16 cellular contexts compared by ENCODE assay signal in genomic region chr5:146223179-146223578, GRCh38. TPM values are rescaled to one million over a fixed set of nuclear protein-coding genes. Genes with fewer than 3 reads are reported as not detected.
DNase-seq lines count a peak whose midpoint lies in the region; ATAC-seq, FAIRE-seq and TF ChIP-seq lines count a peak whose summit lies in the region.
"Had no signal": no experiment of that assay in that cellular context is flagged by ENCODE, and none has a peak within 500 bp of the region (broad histone marks: within the 10 kb centered on the region; RNA-seq: fewer than 3 reads in every experiment).

No MANE protein-coding gene starts in this region.

- CTCF ChIA-PET in HepG2 (lab: Yijun Ruan, JAX; ENCODE audit: low intra/inter-chr PET ratio, low total read pairs) (no interaction called here), PC-3 (lab: Charles Lee) (no interaction called here)

- TF ChIP-seq EP300 in HepG2 (IDR thresholded peaks at IDR 0.05; ENCODE audit: low read depth in 2 of 2, low read length in 2 of 2) (no peak), HepG2 (CRISPR knock-in tag; IDR thresholded peaks at IDR 0.05; ENCODE audit: borderline replicate concordance) (no peak)

- BruUV-seq in HepG2 (replicated peaks; lab: Mats Ljungman, UMichigan) (no TSS peak), PC-3 (replicated peaks; lab: Mats Ljungman, UMichigan) (no TSS peak)

- H3K9me3 Mint-ChIP-seq in endothelial cell (ENCODE audit: unreplicated experiment), result no peaks in the 10 kb centered on the region
- H3K9me3 Mint-ChIP-seq: CD4-positive, alpha-beta T cell; HFFc6 had no signal

- H3K4me3 Mint-ChIP-seq in endothelial cell (ENCODE audit: unreplicated experiment), result no peak overlapping the region
- H3K4me3 Mint-ChIP-seq: B cell; CD4-positive, alpha-beta T cell; HFFc6 had no signal

- H3K27ac ChIP-seq in HepG2 (ENCODE audit: extremely low read length, insufficient read depth, low read length) (no peak overlapping the region), right lobe of liver (no peak overlapping the region), SK-N-MC (peak overlapping the region; percentile 37; the same call in 1 of the 2 replicates), aorta (ENCODE audit: low read depth in 1 of 2, low read length in 2 of 2) (no peak overlapping the region), PC-3 (ENCODE audit: low read length) (no peak overlapping the region)

- no peak overlapping the region for H3K4me3 ChIP-seq in HepG2 (replicated peaks in 1 of 3; ENCODE audit: insufficient read depth in 1 of 3, low read depth in 2 of 3, low read length in 3 of 3)
- no peak overlapping the region for H3K4me3 ChIP-seq in right lobe of liver
- no peak overlapping the region for H3K4me3 ChIP-seq in SK-N-MC
- H3K4me3 ChIP-seq in aorta (ENCODE audit: low read length in 2 of 2), result no peak overlapping the region
- no peak overlapping the region for H3K4me3 ChIP-seq in PC-3 (ENCODE audit: low read length)

- no peaks in the 10 kb centered on the region for H3K36me3 Mint-ChIP-seq in endothelial cell (ENCODE audit: low read depth, unreplicated experiment)

- peaks cover 18% of the 10 kb centered on the region for H3K79me2 ChIP-seq in HepG2 (ENCODE audit: insufficient read depth, low read length)
- H3K79me2 ChIP-seq in PC-3 (ENCODE audit: low read length), result peaks cover 27% of the 10 kb centered on the region

- no peak overlapping the region for H2AFZ ChIP-seq in HepG2 (ENCODE audit: low read length)
- H2AFZ ChIP-seq in PC-3 (ENCODE audit: low read length), result no peak overlapping the region

- H3K4me1 ChIP-seq in HepG2 (ENCODE audit: insufficient read depth, low read length) (no peaks in the 10 kb centered on the region), right lobe of liver (peaks cover 0 to 7% (median 0%) of the 10 kb centered on the region in 4 donors), aorta (ENCODE audit: control insufficient read depth in 1 of 2, insufficient read depth in 2 of 2, low read length in 2 of 2) (peaks cover 2% of the 10 kb centered on the region in 2 donors), PC-3 (ENCODE audit: insufficient read depth, low read length) (no peaks in the 10 kb centered on the region)

- no peak for TF ChIP-seq POLR2A in HepG2 (IDR thresholded peaks at IDR 0.05; ENCODE audit: insufficient read depth in 1 of 2, low read depth in 2 of 2, low read length in 2 of 2)
- no peak for TF ChIP-seq POLR2A in right lobe of liver (IDR thresholded peaks at IDR 0.05)

- no peak for ATAC-seq in HepG2
- no peak for ATAC-seq in right lobe of liver
- no peak for ATAC-seq in aorta (ENCODE audit: low FRiP score)
- no peak for ATAC-seq in PC-3

- H3K27me3 Mint-ChIP-seq in endothelial cell (ENCODE audit: unreplicated experiment), result no peaks in the 10 kb centered on the region
- H3K27me3 Mint-ChIP-seq: B cell; CD4-positive, alpha-beta T cell had no signal

- H3F3A ChIP-seq in PC-3 (ENCODE audit: low read length, unreplicated experiment), result no peaks in the 10 kb centered on the region

- DNase-seq in HepG2 (ENCODE audit: low spot score) (no peak), right lobe of liver (no peak), SK-N-MC (ENCODE audit: low read depth, low spot score) (no peak), fibroblast of gingiva (ENCODE audit: low read depth) (peak; percentile 7), aorta (no peak), PC-3 (no peak), endothelial cell (ENCODE audit: low spot score) (no peak)
- DNase-seq: C1 segment of cervical spinal cord; Calu3; CD4-positive, alpha-beta T cell; DMS79; HCEC 1CT; HFFc6 had no signal

- H3K9me2 ChIP-seq in PC-3 (replicated peaks; ENCODE audit: low read length), result no peaks in the 10 kb centered on the region

- no peak overlapping the region for H3K27ac Mint-ChIP-seq in endothelial cell (ENCODE audit: unreplicated experiment)
- H3K27ac Mint-ChIP-seq: B cell; CD4-positive, alpha-beta T cell; HFFc6 had no signal

- intact Hi-C loops in HepG2 (cut with micrococcal nuclease; ENCODE audit: unreplicated experiment) (no loop called here), right lobe of liver (cut with DNase I) (no loop called here), aorta (cut with DNase I) (no loop called here), PC-3 (cut with micrococcal nuclease) (no loop called here)

- TF ChIP-seq CTCF in HepG2 (CRISPR knock-in tag; IDR thresholded peaks at IDR 0.05), result no peak
- TF ChIP-seq CTCF in right lobe of liver (IDR thresholded peaks at IDR 0.05), result no peak
- TF ChIP-seq CTCF in PC-3 (conservative IDR thresholded peaks at IDR 0.05; ENCODE audit: low read depth, low read length), result no peak
- no peak for TF ChIP-seq CTCF in endothelial cell (IDR thresholded peaks at IDR 0.05; ENCODE audit: unreplicated experiment)

- H3K27me3 ChIP-seq in HepG2 (ENCODE audit: control insufficient read depth in 1 of 2, insufficient read depth in 2 of 2, low read length in 2 of 2) (no peaks in the 10 kb centered on the region), right lobe of liver (no peaks in the 10 kb centered on the region), aorta (ENCODE audit: control insufficient read depth in 1 of 2, insufficient read depth in 2 of 2, low read length in 1 of 2) (no peaks in the 10 kb centered on the region), PC-3 (ENCODE audit: low read length) (no peaks in the 10 kb centered on the region)

- H3K4me1 Mint-ChIP-seq in endothelial cell (ENCODE audit: unreplicated experiment), result no peaks in the 10 kb centered on the region

- no peak overlapping the region for H3K4me2 ChIP-seq in HepG2 (ENCODE audit: low read depth, low read length)
- no peak overlapping the region for H3K4me2 ChIP-seq in PC-3 (ENCODE audit: low read length)

- H3K36me3 ChIP-seq in HepG2 (replicated peaks in 1 of 2; ENCODE audit: control insufficient read depth in 1 of 2, insufficient read depth in 2 of 2, low read length in 2 of 2), result peaks cover 13 to 50% of the 10 kb centered on the region in 2 experiments
- H3K36me3 ChIP-seq in right lobe of liver, result no peaks in the 10 kb centered on the region
- peaks cover 66% of the 10 kb centered on the region for H3K36me3 ChIP-seq in SK-N-MC (ENCODE audit: insufficient read depth, low read length)
- no peaks in the 10 kb centered on the region for H3K36me3 ChIP-seq in aorta (ENCODE audit: control insufficient read depth in 1 of 2, insufficient read depth in 2 of 2, low read length in 1 of 2)
- H3K36me3 ChIP-seq in PC-3 (ENCODE audit: low read depth, low read length), result peaks cover 20% of the 10 kb centered on the region

- TF ChIP-seq RAD21 in HepG2 (CRISPR knock-in tag; IDR thresholded peaks at IDR 0.05), result no peak

- H4K20me1 ChIP-seq in HepG2 (ENCODE audit: insufficient read depth, low read length) (no peaks in the 10 kb centered on the region; the same call in 1 of the 2 replicates), PC-3 (ENCODE audit: low read length) (peaks cover 5% of the 10 kb centered on the region; the same call in 1 of the 2 replicates)

- WGBS in HepG2 (ENCODE audit: low lambda C conversion rate), result 91% methylated on average over 1 of the region's 1 CpG
- WGBS in right lobe of liver (ENCODE audit: insufficient coverage, low coverage, low lambda C conversion rate, missing lambda C conversion rate), result 100% methylated on average over 1 of the region's 1 CpG
- 95 to 100% methylated on average over 1 of the region's 1 CpG for WGBS in aorta, 2 donors

- H3K9me3 ChIP-seq in HepG2 (ENCODE audit: low read length), result no peaks in the 10 kb centered on the region
- no peaks in the 10 kb centered on the region for H3K9me3 ChIP-seq in right lobe of liver
- no peaks in the 10 kb centered on the region for H3K9me3 ChIP-seq in SK-N-MC (ENCODE audit: low read depth, low read length)
- no peaks in the 10 kb centered on the region for H3K9me3 ChIP-seq in aorta (ENCODE audit: control insufficient read depth, low read length)
- H3K9me3 ChIP-seq in PC-3 (ENCODE audit: low read length), result no peaks in the 10 kb centered on the region

- in situ Hi-C loops in HepG2 (cut with HindIII; ENCODE audit: extremely low pct_ligation_motif_present, low pct_unique_long_range_greater_than_20kb), result no loop called here

- FAIRE-seq in HepG2 (lab: Jason Lieb, UNC), result no peak
- FAIRE-seq: GM12891, H1 had no signal

- H3K9ac ChIP-seq in HepG2 (ENCODE audit: insufficient read depth, low read depth, low read length), result no peak overlapping the region
- H3K9ac ChIP-seq in SK-N-MC (ENCODE audit: insufficient read length), result no peak overlapping the region
- H3K9ac ChIP-seq in PC-3 (ENCODE audit: low read length), result no peak overlapping the region

- POLR2A ChIA-PET in HepG2 (lab: Yijun Ruan, JAX), result no interaction called here
- POLR2A ChIA-PET in PC-3 (lab: Charles Lee; ENCODE audit: unreplicated experiment), result interaction anchor here (0.6 kb wide), 1 partner anchor 12 kb away, joined by 3 read pairs; no protein-coding TSS in a partner anchor

RNA-seq across cellular contexts. Expression of gene RBM27, which starts 19.8 kb away (rescaled TPM):
- total RNA-seq in HepG2 (2016; rRNA removed; fragmentation: Illumina TruSeq; extraction: Trizol) (23.4 and 31.2 TPM in 2 replicates), right lobe of liver (10 to 100 TPM in 3 of 6 experiments, 1 to 10 TPM in 3; 5.8 to 14.1 (median 9.8) TPM), aorta (10 to 100 TPM; 23.2 to 24.9 TPM), PC-3 (2014; rRNA removed) (18.8 and 21.4 TPM in 2 replicates), endothelial cell (ENCODE audit: unreplicated experiment) (15.2 TPM)
- 3.1 and 4.5 TPM in 2 replicates for total RNA-seq in HepG2 (2016; cell fraction: cytosol; rRNA removed; fragmentation: Illumina TruSeq; extraction: Trizol; ENCODE audit: low read depth)
- total RNA-seq in HepG2 (2016; cell fraction: insoluble cytoplasmic fraction; rRNA removed; fragmentation: Illumina TruSeq; extraction: Trizol), result 21.8 and 27.9 TPM in 2 replicates
- total RNA-seq in HepG2 (2016; cell fraction: membrane; rRNA removed; fragmentation: Illumina TruSeq; extraction: Trizol), result 8.6 and 10.8 TPM in 2 replicates
- total RNA-seq in HepG2 (2016; cell fraction: nucleus; rRNA removed; fragmentation: Illumina TruSeq; extraction: Trizol), result 17.9 and 21.4 TPM in 2 replicates
- polyA plus RNA-seq in HepG2 (2011; rRNA removed) (9.9 and 12.9 TPM in 2 replicates), aorta (10 to 100 TPM in 1 of 2 donors, 1 to 10 TPM in 1; 7.3 to 10.5 TPM)
- 3.5 and 5.7 TPM in 2 replicates for polyA plus RNA-seq in HepG2 (2011; cell fraction: cytosol; rRNA removed)
- 5.9 and 7.8 TPM in 2 replicates for polyA plus RNA-seq in HepG2 (2011; cell fraction: nucleus; rRNA removed)
- polyA plus RNA-seq in HepG2 (2012), result 7.4 and 9.5 TPM in 2 replicates
- polyA plus RNA-seq in HepG2 (2016; cell fraction: cytosol; fragmentation: Illumina TruSeq; extraction: Trizol; ENCODE audit: low read depth), result 0.54 and 0.58 TPM in 2 replicates
- polyA plus RNA-seq in HepG2 (2016; cell fraction: insoluble cytoplasmic fraction; fragmentation: Illumina TruSeq; extraction: Trizol; ENCODE audit: low read depth), result 20.4 and 20.7 TPM in 2 replicates
- 2.8 and 3.6 TPM in 2 replicates for polyA plus RNA-seq in HepG2 (2016; cell fraction: membrane; fragmentation: Illumina TruSeq; extraction: Trizol; ENCODE audit: low read depth)
- 15.7 and 17.1 TPM in 2 replicates for polyA plus RNA-seq in HepG2 (2016; cell fraction: nucleus; fragmentation: Illumina TruSeq; extraction: Trizol; ENCODE audit: insufficient read depth, low read depth)
- polyA minus RNA-seq in HepG2 (2011; rRNA and poly(A)+ RNA removed; ENCODE audit: low replicate concordance), result 57.9 and 104 TPM in 2 replicates
- polyA minus RNA-seq in HepG2 (2011; cell fraction: cytosol; rRNA and poly(A)+ RNA removed), result 32.9 and 38.0 TPM in 2 replicates
- polyA minus RNA-seq in HepG2 (2011; cell fraction: nucleus; rRNA and poly(A)+ RNA removed), result 45.3 and 46.0 TPM in 2 replicates

RNA-seq across cellular contexts. Expression of gene LARS1, which starts 40.7 kb away (rescaled TPM):
- total RNA-seq in HepG2 (2016; rRNA removed; fragmentation: Illumina TruSeq; extraction: Trizol) (96.5 and 140 TPM in 2 replicates), right lobe of liver (10 to 100 TPM; 17.6 to 35.3 (median 27.6) TPM), aorta (100 to 1,000 TPM in 1 of 2 donors, 10 to 100 TPM in 1; 92.3 to 101 TPM), PC-3 (2014; rRNA removed) (92.0 and 102 TPM in 2 replicates), endothelial cell (ENCODE audit: unreplicated experiment) (85.5 TPM)
- 12.2 and 15.2 TPM in 2 replicates for total RNA-seq in HepG2 (2016; cell fraction: cytosol; rRNA removed; fragmentation: Illumina TruSeq; extraction: Trizol; ENCODE audit: low read depth)
- total RNA-seq in HepG2 (2016; cell fraction: insoluble cytoplasmic fraction; rRNA removed; fragmentation: Illumina TruSeq; extraction: Trizol), result 99.3 and 136 TPM in 2 replicates
- total RNA-seq in HepG2 (2016; cell fraction: membrane; rRNA removed; fragmentation: Illumina TruSeq; extraction: Trizol), result 30.1 and 37.1 TPM in 2 replicates
- 102 and 112 TPM in 2 replicates for total RNA-seq in HepG2 (2016; cell fraction: nucleus; rRNA removed; fragmentation: Illumina TruSeq; extraction: Trizol)
- polyA plus RNA-seq in HepG2 (2011; rRNA removed) (21.2 and 21.8 TPM in 2 replicates), aorta (10 to 100 TPM; 28.4 to 49.9 TPM)
- 7.5 and 12.4 TPM in 2 replicates for polyA plus RNA-seq in HepG2 (2011; cell fraction: cytosol; rRNA removed)
- 29.9 and 36.2 TPM in 2 replicates for polyA plus RNA-seq in HepG2 (2011; cell fraction: nucleus; rRNA removed)
- 68.9 and 88.6 TPM in 2 replicates for polyA plus RNA-seq in HepG2 (2012)
- 5.8 and 6.1 TPM in 2 replicates for polyA plus RNA-seq in HepG2 (2016; cell fraction: cytosol; fragmentation: Illumina TruSeq; extraction: Trizol; ENCODE audit: low read depth)
- polyA plus RNA-seq in HepG2 (2016; cell fraction: insoluble cytoplasmic fraction; fragmentation: Illumina TruSeq; extraction: Trizol; ENCODE audit: low read depth), result 76.4 and 84.5 TPM in 2 replicates
- 15.5 TPM in 2 replicates for polyA plus RNA-seq in HepG2 (2016; cell fraction: membrane; fragmentation: Illumina TruSeq; extraction: Trizol; ENCODE audit: low read depth)
- 119 and 123 TPM in 2 replicates for polyA plus RNA-seq in HepG2 (2016; cell fraction: nucleus; fragmentation: Illumina TruSeq; extraction: Trizol; ENCODE audit: insufficient read depth, low read depth)
- 42.7 and 58.6 TPM in 2 replicates for polyA minus RNA-seq in HepG2 (2011; rRNA and poly(A)+ RNA removed; ENCODE audit: low replicate concordance)
- polyA minus RNA-seq in HepG2 (2011; cell fraction: cytosol; rRNA and poly(A)+ RNA removed), result 30.7 and 38.8 TPM in 2 replicates
- polyA minus RNA-seq in HepG2 (2011; cell fraction: nucleus; rRNA and poly(A)+ RNA removed), result 88.7 and 106 TPM in 2 replicates
